ENCODE assay signal across 14 cellular contexts in the genomic region with DNA sequence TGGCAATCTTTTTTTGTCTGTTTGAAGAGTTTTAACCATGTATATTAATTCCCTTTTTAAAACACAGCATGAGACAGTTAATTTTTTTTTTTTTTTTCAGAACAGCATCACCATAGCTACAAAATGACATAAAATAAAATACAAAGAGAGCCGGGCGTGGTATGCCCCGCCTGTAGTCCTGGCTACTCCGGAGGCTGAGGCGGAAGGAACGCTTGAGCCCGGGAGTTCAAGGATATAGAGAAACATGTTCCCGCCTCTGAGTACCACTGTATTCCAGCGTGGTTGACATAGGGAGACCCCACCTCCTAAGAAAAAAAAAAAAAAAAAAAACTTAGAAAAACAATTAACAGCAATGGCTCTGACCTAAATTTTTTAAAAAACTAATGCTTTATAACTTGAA. TPM values are rescaled to one million over a fixed set of nuclear protein-coding genes. Genes with fewer than 3 reads are reported as not detected.
DNase-seq lines count a peak whose midpoint lies in the region; ATAC-seq and TF ChIP-seq lines count a peak whose summit lies in the region.
"Had no signal": no experiment of that assay in that cellular context is flagged by ENCODE, and none has a peak within 500 bp of the region (broad histone marks: within the 10 kb centered on the region; RNA-seq: fewer than 3 reads in every experiment).

No MANE protein-coding gene starts in this region.

- no peak for TF ChIP-seq POLR2A in testis (IDR thresholded peaks at IDR 0.05)

- H3K27me3 ChIP-seq in right cardiac atrium (ENCODE audit: control insufficient read depth, insufficient read depth) = no peaks in the 10 kb centered on the region
- H3K27me3 ChIP-seq in testis = no peaks in the 10 kb centered on the region
- peaks cover 29% of the 10 kb centered on the region for H3K27me3 ChIP-seq in MG63
- H3K27me3 ChIP-seq: BLaER1 treated with 17β-estradiol and CSF1 and Interleukin-3, amounts not matched to agents 10 nM and 100 nM had no signal

- intact Hi-C loops in right cardiac atrium (cut with DNase I) = no loop called here
- intact Hi-C loops in Right ventricle myocardium superior (cut with DNase I) = no loop called here
- intact Hi-C loops in mucosa of descending colon (cut with DNase I, micrococcal nuclease) = no loop called here
- intact Hi-C loops in testis (cut with DNase I; ENCODE audit: low total_unique reads) = no loop called here

- peak in 2 of 3 donors; percentile 22 to 32 for DNase-seq in right cardiac atrium
- DNase-seq in Right ventricle myocardium superior = no peak
- DNase-seq in chondrocyte (ENCODE audit: low spot score) = peak; percentile 4
- DNase-seq in mucosa of descending colon = peak; percentile 72 to 77 (median 77)
- DNase-seq in testis = peak; percentile 45
- no peak for DNase-seq in mesothelial cell of epicardium (ENCODE audit: low spot score in 2 of 2, unreplicated experiment in 2 of 2)
- DNase-seq in MG63 = no peak
- no peak for DNase-seq in endothelial cell (ENCODE audit: low spot score)
- DNase-seq: Calu3; CD8-positive, alpha-beta T cell; HCEC 1CT had no signal

- H3K4me1 ChIP-seq in right cardiac atrium (ENCODE audit: control insufficient read depth, insufficient read depth, low read length) = no peaks in the 10 kb centered on the region
- peaks cover 26% of the 10 kb centered on the region for H3K4me1 ChIP-seq in mucosa of descending colon (ENCODE audit: low read depth)
- no peaks in the 10 kb centered on the region for H3K4me1 ChIP-seq in testis

- H3K36me3 Mint-ChIP-seq in chondrocyte (ENCODE audit: low read depth) (no peaks in the 10 kb centered on the region), mesothelial cell of epicardium (no peaks in the 10 kb centered on the region), endothelial cell (ENCODE audit: low read depth, unreplicated experiment) (no peaks in the 10 kb centered on the region)
- H3K36me3 Mint-ChIP-seq: CD8-positive, alpha-beta T cell had no signal

- ATAC-seq in right cardiac atrium (no peak), Right ventricle myocardium superior (ENCODE audit: poor library complexity) (no peak), mucosa of descending colon (peak; percentile 92)
- ATAC-seq: CD8-positive, alpha-beta T cell; GM23338 had no signal

- H3K4me3 Mint-ChIP-seq in chondrocyte (ENCODE audit: unreplicated experiment) (no peak overlapping the region), mesothelial cell of epicardium (no peak overlapping the region), endothelial cell (ENCODE audit: unreplicated experiment) (no peak overlapping the region)
- H3K4me3 Mint-ChIP-seq: B cell; CD8-positive, alpha-beta T cell; GM23338 had no signal

- H3K27ac ChIP-seq in right cardiac atrium (ENCODE audit: low read length) (no peak overlapping the region), testis (no peak overlapping the region)
- H3K27ac ChIP-seq: BLaER1 treated with 17β-estradiol and CSF1 and Interleukin-3, amounts not matched to agents 10 nM and 100 nM had no signal

- WGBS in right cardiac atrium = 56% methylated on average over 9 of the region's 9 CpGs
- WGBS in testis, 2 donors = 21 to 26% methylated on average over 9 of the region's 9 CpGs

- H3K9me3 ChIP-seq in right cardiac atrium (ENCODE audit: control insufficient read depth, low read length) = no peaks in the 10 kb centered on the region
- no peaks in the 10 kb centered on the region for H3K9me3 ChIP-seq in mucosa of descending colon
- H3K9me3 ChIP-seq in testis = no peaks in the 10 kb centered on the region
- no peaks in the 10 kb centered on the region for H3K9me3 ChIP-seq in MG63
- H3K9me3 ChIP-seq: BLaER1 treated with 17β-estradiol and CSF1 and Interleukin-3, amounts not matched to agents 10 nM and 100 nM had no signal

- no peaks in the 10 kb centered on the region for H3K9me3 Mint-ChIP-seq in chondrocyte (ENCODE audit: low read depth)
- H3K9me3 Mint-ChIP-seq in mesothelial cell of epicardium = no peaks in the 10 kb centered on the region
- no peaks in the 10 kb centered on the region for H3K9me3 Mint-ChIP-seq in endothelial cell (ENCODE audit: unreplicated experiment)
- H3K9me3 Mint-ChIP-seq: CD8-positive, alpha-beta T cell; GM23338 had no signal

- H3K36me3 ChIP-seq in mucosa of descending colon (ENCODE audit: low read depth) (no peaks in the 10 kb centered on the region), testis (ENCODE audit: low read depth, missing control alignments) (no peaks in the 10 kb centered on the region), MG63 (no peaks in the 10 kb centered on the region)
- H3K36me3 ChIP-seq: BLaER1 treated with 17β-estradiol and CSF1 and Interleukin-3, amounts not matched to agents 10 nM and 100 nM had no signal

- H3K4me1 Mint-ChIP-seq in chondrocyte (ENCODE audit: low read depth) = no peaks in the 10 kb centered on the region
- no peaks in the 10 kb centered on the region for H3K4me1 Mint-ChIP-seq in mesothelial cell of epicardium
- no peaks in the 10 kb centered on the region for H3K4me1 Mint-ChIP-seq in endothelial cell (ENCODE audit: unreplicated experiment)
- H3K4me1 Mint-ChIP-seq: GM23338 had no signal

- no peak for TF ChIP-seq CTCF in chondrocyte (IDR thresholded peaks at IDR 0.05)
- TF ChIP-seq CTCF in mucosa of descending colon (IDR thresholded peaks at IDR 0.05) = no peak
- no peak for TF ChIP-seq CTCF in testis (IDR thresholded peaks at IDR 0.05)
- no peak for TF ChIP-seq CTCF in mesothelial cell of epicardium (IDR thresholded peaks at IDR 0.05; ENCODE audit: unreplicated experiment)
- no peak for TF ChIP-seq CTCF in endothelial cell (IDR thresholded peaks at IDR 0.05; ENCODE audit: unreplicated experiment)

- peaks cover 14% of the 10 kb centered on the region for H3K27me3 Mint-ChIP-seq in chondrocyte (ENCODE audit: low read depth)
- peaks cover 13% of the 10 kb centered on the region for H3K27me3 Mint-ChIP-seq in mesothelial cell of epicardium (ENCODE audit: low read depth)
- peaks cover 2% of the 10 kb centered on the region for H3K27me3 Mint-ChIP-seq in endothelial cell (ENCODE audit: unreplicated experiment)

- H3K27ac Mint-ChIP-seq in chondrocyte (ENCODE audit: unreplicated experiment) (no peak overlapping the region), mesothelial cell of epicardium (no peak overlapping the region), endothelial cell (ENCODE audit: unreplicated experiment) (no peak overlapping the region)
- H3K27ac Mint-ChIP-seq: B cell; CD8-positive, alpha-beta T cell; GM23338 had no signal

- no peak overlapping the region for H3K4me3 ChIP-seq in right cardiac atrium (ENCODE audit: low read length)
- no peak overlapping the region for H3K4me3 ChIP-seq in mucosa of descending colon
- H3K4me3 ChIP-seq in testis = no peak overlapping the region
- no peak overlapping the region for H3K4me3 ChIP-seq in MG63
- H3K4me3 ChIP-seq: BLaER1 treated with 17β-estradiol and CSF1 and Interleukin-3, amounts not matched to agents 10 nM and 100 nM; GM23338 had no signal

RNA-seq across cellular contexts. Expression of gene INSR, which starts 10.0 kb away (rescaled TPM):
- total RNA-seq in right cardiac atrium = 10 to 100 TPM; 48.2 to 58.6 (median 55.8) TPM
- polyA plus RNA-seq in right cardiac atrium = 17.3 TPM
- 71.9 TPM for total RNA-seq in Right ventricle myocardium superior
- total RNA-seq in chondrocyte = 19.5 to 32.5 TPM (median 30.9 TPM) in 3 replicates
- 100 to 1,000 TPM in 1 of 3 donors, 10 to 100 TPM in 2; 74.9 to 109 (median 91.2) TPM for total RNA-seq in mucosa of descending colon
- total RNA-seq in testis = 10 to 100 TPM; 85.1 to 96.5 TPM
- polyA plus RNA-seq in testis (ENCODE audit: insufficient read depth, low read depth, low replicate concordance) = 9.3 TPM
- 42.3 to 46.5 TPM (median 44.7 TPM) in 3 replicates for total RNA-seq in mesothelial cell of epicardium
- total RNA-seq in MG63 (2014; rRNA removed; shearing (Covaris generic); ENCODE audit: low replicate concordance) = 3.9 and 7.6 TPM in 2 replicates
- 28.9 TPM for total RNA-seq in endothelial cell (ENCODE audit: unreplicated experiment)

RNA-seq across cellular contexts. Expression of gene ARHGEF18, which starts 44.5 kb away (rescaled TPM):
- total RNA-seq in right cardiac atrium = 10 to 100 TPM in 3 of 4 donors, 1 to 10 TPM in 1; 9.4 to 13.3 (median 11.8) TPM
- polyA plus RNA-seq in right cardiac atrium = 7.6 TPM
- 7.0 TPM for total RNA-seq in Right ventricle myocardium superior
- 29.9 to 36.4 TPM (median 34.1 TPM) in 3 replicates for total RNA-seq in chondrocyte
- total RNA-seq in mucosa of descending colon = 10 to 100 TPM; 67.8 to 86.8 (median 81.2) TPM
- 10 to 100 TPM; 33.4 to 42.7 TPM for total RNA-seq in testis
- 17.9 TPM for polyA plus RNA-seq in testis (ENCODE audit: insufficient read depth, low read depth, low replicate concordance)
- total RNA-seq in mesothelial cell of epicardium = 45.3 to 50.3 TPM (median 47.8 TPM) in 3 replicates
- total RNA-seq in MG63 (2014; rRNA removed; shearing (Covaris generic); ENCODE audit: low replicate concordance) = 27.0 and 39.0 TPM in 2 replicates
- 30.5 TPM for total RNA-seq in endothelial cell (ENCODE audit: unreplicated experiment)

Comparison
In these comparisons a context has a peak if more than half of its experiments do, and no peak if none do; other contexts are left out.
1. DNase-seq: peak in right cardiac atrium (2 of 3), chondrocyte (single experiment), mucosa of descending colon (3 of 3) and testis (single experiment); none in Right ventricle myocardium superior (single experiment), mesothelial cell of epicardium (0 of 2), MG63 (single experiment) and endothelial cell (single experiment).